ENCODE assay signal across 21 cellular contexts in the genomic region with DNA sequence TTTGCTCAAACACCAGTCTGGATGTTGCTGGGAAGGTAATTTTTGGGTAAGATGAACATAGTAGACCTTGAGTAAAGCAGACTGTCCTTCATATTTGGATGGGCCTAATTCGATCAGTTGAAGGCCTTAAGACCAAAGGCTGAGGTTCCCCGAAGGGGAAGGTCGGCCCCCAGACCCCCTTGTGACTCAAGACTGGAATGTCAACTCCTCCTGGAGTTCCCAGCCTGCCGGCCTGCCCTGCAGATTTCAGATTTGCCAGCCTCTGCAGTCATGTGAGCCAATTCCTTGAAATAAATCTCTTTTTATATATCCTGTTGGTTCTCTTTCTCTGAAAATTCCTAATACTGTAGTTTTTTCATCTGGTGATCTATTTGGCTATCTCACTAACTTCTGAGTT.
"Had no signal": no experiment of that assay in that cellular context is flagged by ENCODE, and none has a peak within 500 bp of the region (broad histone marks: within the 10 kb centered on the region; RNA-seq: fewer than 3 reads in every experiment).

No MANE protein-coding gene starts in this region.

- H3K27me3 Mint-ChIP-seq: activated CD4-positive, alpha-beta memory T cell treated with anti-CD3 and anti-CD28 coated beads, Interleukin-2, amount 10 ng/mL, durations not matched to agents 7 days and 5 days; progenitor cell of endocrine pancreas; stimulated activated naive B cell treated with anti-CD40 and anti-IgM and Interleukin-4, amounts not matched to agents 10 μg/mL and 1 μg/mL and 100 μg/mL, for 72 hours had no signal

- H3K27ac Mint-ChIP-seq: activated CD4-positive, alpha-beta memory T cell treated with anti-CD3 and anti-CD28 coated beads, Interleukin-2, amount 10 ng/mL, durations not matched to agents 7 days and 5 days; activated naive CD4-positive, alpha-beta T cell treated with anti-CD3 and anti-CD28 coated beads for 36 hours; memory B cell; neural progenitor cell; progenitor cell of endocrine pancreas; stimulated activated naive B cell treated with anti-CD40 and anti-IgM and Interleukin-4, amounts not matched to agents 10 μg/mL and 1 μg/mL and 100 μg/mL, for 72 hours; WTC11 had no signal

- H3K4me3 Mint-ChIP-seq: activated CD4-positive, alpha-beta memory T cell treated with anti-CD3 and anti-CD28 coated beads, Interleukin-2, amount 10 ng/mL, durations not matched to agents 7 days and 5 days; activated naive CD4-positive, alpha-beta T cell treated with anti-CD3 and anti-CD28 coated beads for 36 hours; memory B cell; stimulated activated naive B cell treated with anti-CD40 and anti-IgM and Interleukin-4, amounts not matched to agents 10 μg/mL and 1 μg/mL and 100 μg/mL, for 72 hours; WTC11 had no signal

- H3K9me2 ChIP-seq: SK-N-SH had no signal

- H3K4me1 ChIP-seq: colonic mucosa, esophagus squamous epithelium, gastrocnemius medialis, neural progenitor cell, transverse colon had no signal

- H3K4me2 ChIP-seq: neural progenitor cell, SK-N-SH had no signal

- H3K36me3 Mint-ChIP-seq: memory B cell; stimulated activated naive B cell treated with anti-CD40 and anti-IgM and Interleukin-4, amounts not matched to agents 10 μg/mL and 1 μg/mL and 100 μg/mL, for 72 hours had no signal

- H3K4me1 Mint-ChIP-seq: memory B cell; stimulated activated naive B cell treated with anti-CD40 and anti-IgM and Interleukin-4, amounts not matched to agents 10 μg/mL and 1 μg/mL and 100 μg/mL, for 72 hours had no signal

- DNase-seq: activated effector memory CD4-positive, alpha-beta T cell treated with Interleukin-2 at 50 U/mL for 16 hours; activated T-cell treated with anti-CD3 and anti-CD28 coated beads, Interleukin-2, amount 50 U/mL, for 48 hours; central memory CD4-positive, alpha-beta T cell; colonic mucosa; dorsolateral prefrontal cortex; esophagus squamous epithelium; gastrocnemius medialis; hypothalamus; retina; SK-N-SH; stimulated activated CD4-positive, alpha-beta T cell treated with anti-CD3 and anti-CD28 coated beads, Interleukin-2, amount 100 ng/mL, for 48 hours; stimulated activated CD8-positive, alpha-beta memory T cell treated with anti-CD3 and anti-CD28 coated beads, Interleukin-4, amount 100 ng/mL, for 48 hours; stimulated activated naive B cell treated with anti-CD40 and anti-IgM and Interleukin-4, amounts not matched to agents 10 μg/mL and 1 μg/mL and 100 μg/mL, for 72 hours; T-helper 9 cell; transverse colon had no signal

- H3K4me3 ChIP-seq: colonic mucosa, dorsolateral prefrontal cortex, esophagus squamous epithelium, gastrocnemius medialis, neural progenitor cell, transverse colon had no signal

- H2AFZ ChIP-seq: neural progenitor cell had no signal

- ATAC-seq: gastrocnemius medialis; stimulated activated naive B cell treated with anti-CD40 and anti-IgM and Interleukin-4, amounts not matched to agents 10 μg/mL and 1 μg/mL and 100 μg/mL, for 72 hours; WTC11 had no signal

- H3K9ac ChIP-seq: neural progenitor cell, SK-N-SH had no signal

- H3K36me3 ChIP-seq: colonic mucosa, esophagus squamous epithelium, gastrocnemius medialis, neural progenitor cell, transverse colon had no signal

- H3K9me3 ChIP-seq: colonic mucosa, esophagus squamous epithelium, gastrocnemius medialis, SK-N-SH, transverse colon had no signal

- H3K27me3 ChIP-seq: colonic mucosa, dorsolateral prefrontal cortex, esophagus squamous epithelium, gastrocnemius medialis, neural progenitor cell, transverse colon had no signal
